18 cellular contexts compared by ENCODE assay signal in genomic region chr7:72334066-72334465, GRCh38.
A peak's percentile ranks its signal among the peaks of the same experiment; 100 is the strongest.
DNase-seq lines count a peak whose midpoint lies in the region; ATAC-seq, FAIRE-seq and TF ChIP-seq lines count a peak whose summit lies in the region.
"Had no signal": no experiment of that assay in that cellular context is flagged by ENCODE, and none has a peak within 500 bp of the region (broad histone marks: within the 10 kb centered on the region; RNA-seq: fewer than 3 reads in every experiment).

No MANE protein-coding gene starts in this region.

- H3K36me3 ChIP-seq in KMS-11 (ENCODE audit: insufficient read depth) (no peaks in the 10 kb centered on the region), K562 (ENCODE audit: control insufficient read depth, insufficient read depth, low read length) (no peaks in the 10 kb centered on the region), neural progenitor cell (no peaks in the 10 kb centered on the region), ascending aorta (no peaks in the 10 kb centered on the region)
- H3K36me3 ChIP-seq: esophagus squamous epithelium had no signal

- H3K9me3 Mint-ChIP-seq in neural progenitor cell: peaks cover 19% of the 10 kb centered on the region

- H3K27me3 ChIP-seq in KMS-11 (ENCODE audit: insufficient read depth, low read depth): no peaks in the 10 kb centered on the region
- peaks cover 2 to 21% of the 10 kb centered on the region in 2 experiments; a peak in 4 of 5 replicates for H3K27me3 ChIP-seq in K562 (ENCODE audit: control insufficient read depth in 2 of 2, insufficient read depth in 2 of 2, low read length in 2 of 2)
- peaks cover 53% of the 10 kb centered on the region for H3K27me3 ChIP-seq in neural progenitor cell
- no peaks in the 10 kb centered on the region for H3K27me3 ChIP-seq in ascending aorta

- peak overlapping the region; percentile 68 for H3K4me3 Mint-ChIP-seq in neural progenitor cell
- H3K4me3 Mint-ChIP-seq: activated CD4-positive, alpha-beta T cell treated with anti-CD3 and anti-CD28 coated beads, Interleukin-2, amount 10 ng/mL, durations not matched to agents 24 days and 14 days; T-helper 17 cell had no signal

- H4K20me1 ChIP-seq in KMS-11 (ENCODE audit: insufficient read depth): no peaks in the 10 kb centered on the region
- peaks cover 5% of the 10 kb centered on the region; the same call in 1 of the 2 replicates for H4K20me1 ChIP-seq in K562 (replicated peaks; ENCODE audit: control insufficient read depth, insufficient read depth, low read length)
- no peaks in the 10 kb centered on the region for H4K20me1 ChIP-seq in neural progenitor cell (ENCODE audit: low read depth)

- H3K79me2 ChIP-seq in KMS-11 (ENCODE audit: insufficient read depth, low read depth) (no peaks in the 10 kb centered on the region), K562 (ENCODE audit: control insufficient read depth, insufficient read depth, low read length) (no peaks in the 10 kb centered on the region), neural progenitor cell (ENCODE audit: low read depth) (no peaks in the 10 kb centered on the region)

- DNase-seq in DMS 273 (lab: John Stamatoyannopoulos, UW; ENCODE audit: unreplicated experiment) (peak; percentile 51), DMS 273 treated with DMSO at 0.1 percent for 48 hours (lab: John Stamatoyannopoulos, UW) (no peak), K562 (ENCODE audit: extremely low read depth in 1 of 4, low spot score in 3 of 4) (peak; percentile 23 to 42 (median 24)), neural progenitor cell (ENCODE audit: low spot score) (peak; percentile 44), SKM-1 treated with dmso at 0.1 percent for 144 hours (lab: John Stamatoyannopoulos, UW; ENCODE audit: unreplicated experiment) (no peak), ascending aorta (ENCODE audit: low spot score in 2 of 2) (no peak)
- DNase-seq: 8988T; activated CD4-positive, alpha-beta T cell treated with anti-CD3 and anti-CD28 coated beads, Interleukin-2, amount 10 ng/mL, durations not matched to agents 24 days and 14 days; activated T-cell treated with anti-CD3 and anti-CD28 coated beads, Interleukin-2, amount 50 U/mL, for 48 hours; esophagus squamous epithelium; hippocampal formation; NCI-H1105; stimulated activated naive CD4-positive, alpha-beta T cell; T-helper 17 cell had no signal

- no peaks in the 10 kb centered on the region for H3K9me1 ChIP-seq in K562 (ENCODE audit: control insufficient read depth, insufficient read depth, low read length)

- H3K27ac ChIP-seq in KMS-11 (no peak overlapping the region), K562 (ENCODE audit: extremely low read depth, low read depth, low read length) (no peak overlapping the region), neural progenitor cell (no peak overlapping the region), ascending aorta (no peak overlapping the region)
- H3K27ac ChIP-seq: esophagus squamous epithelium had no signal

- TF ChIP-seq CTCF in KMS-11 (conservative IDR thresholded peaks at IDR 0.05; ENCODE audit: low read depth, low read length) (0 out of 2 replicates have a peak, but pooled peaks have one; percentile 21), K562 (IDR thresholded peaks at IDR 0.05 in 2 of 3, conservative IDR thresholded peaks at IDR 0.05 in 1 of 3; ENCODE audit: insufficient read depth in 2 of 3, low read depth in 1 of 3, low read length in 3 of 3) (peak; percentile 50 to 60 (median 53); a peak in 5 of 6 replicates), neural progenitor cell (IDR thresholded peaks at IDR 0.05) (peak; percentile 68), ascending aorta (IDR thresholded peaks at IDR 0.05) (no peak)

- TF ChIP-seq RAD21 in K562 (CRISPR knock-in tag; conservative IDR thresholded peaks at IDR 0.05 in 1 of 2, IDR thresholded peaks at IDR 0.05 in 1 of 2): peak in 1 of 2 experiments; percentile 39; a peak in 2 of 4 replicates

- no peak for TF ChIP-seq POLR2A in K562 (conservative IDR thresholded peaks at IDR 0.05)

- POLR2A ChIA-PET in K562 (lab: Yijun Ruan, JAX): interaction anchor here (0.7 to 1.7 kb wide), 3 partner anchors 12 to 109 kb away, joined by 3 to 4 read pairs (median 3); no protein-coding TSS in a partner anchor

- no peak overlapping the region for H2AFZ ChIP-seq in KMS-11 (ENCODE audit: low read depth)
- no peak overlapping the region for H2AFZ ChIP-seq in K562 (ENCODE audit: low read depth, low read length)
- no peak overlapping the region for H2AFZ ChIP-seq in neural progenitor cell (replicated peaks)

- H3K27me3 Mint-ChIP-seq in neural progenitor cell (ENCODE audit: insufficient read depth, low read depth): peaks cover 40% of the 10 kb centered on the region

- H3K9ac ChIP-seq in KMS-11 (no peak overlapping the region), K562 (ENCODE audit: insufficient read depth in 1 of 2, low read depth in 2 of 2, low read length in 2 of 2) (no peak overlapping the region), neural progenitor cell (no peak overlapping the region)

- in situ Hi-C loops in K562 (cut with MboI): no loop called here

- BruUV-seq in K562 (replicated peaks; lab: Mats Ljungman, UMichigan): no TSS peak

- H3K4me1 ChIP-seq in KMS-11 (ENCODE audit: low read depth, poor library complexity, severe bottlenecking): no peaks in the 10 kb centered on the region
- peaks cover 0 to 22% of the 10 kb centered on the region in 2 experiments; a peak in 1 of 5 replicates for H3K4me1 ChIP-seq in K562 (replicated peaks in 1 of 2; ENCODE audit: control insufficient read depth in 2 of 2, insufficient read depth in 2 of 2, low read length in 2 of 2)
- peaks cover 17% of the 10 kb centered on the region for H3K4me1 ChIP-seq in neural progenitor cell
- no peaks in the 10 kb centered on the region for H3K4me1 ChIP-seq in ascending aorta

- peaks cover 7% of the 10 kb centered on the region for H3K4me1 Mint-ChIP-seq in neural progenitor cell
- H3K4me1 Mint-ChIP-seq: activated CD4-positive, alpha-beta T cell treated with anti-CD3 and anti-CD28 coated beads, Interleukin-2, amount 10 ng/mL, durations not matched to agents 24 days and 14 days; T-helper 17 cell had no signal

- H3K4me2 ChIP-seq in KMS-11 (no peak overlapping the region), K562 (ENCODE audit: insufficient read depth, low read length) (no peak overlapping the region), neural progenitor cell (no peak overlapping the region)

- H3K27ac Mint-ChIP-seq in neural progenitor cell: no peak overlapping the region
- H3K27ac Mint-ChIP-seq: activated CD4-positive, alpha-beta T cell treated with anti-CD3 and anti-CD28 coated beads, Interleukin-2, amount 10 ng/mL, durations not matched to agents 24 days and 14 days; T-helper 17 cell had no signal

- ATAC-seq in K562: peak; percentile 80
- ATAC-seq in HG02884 (IDR thresholded peaks at IDR 0.05; ENCODE audit: unreplicated experiment): no peak
- ATAC-seq: T-helper 17 cell had no signal

- 0% methylated on average over 6 of the region's 6 CpGs for WGBS in K562 (ENCODE audit: insufficient coverage, low coverage, missing lambda C conversion rate)

- peaks cover 11% of the 10 kb centered on the region for H3F3A ChIP-seq in neural progenitor cell (ENCODE audit: low read depth)

- CTCF ChIA-PET in K562 (lab: Yijun Ruan, JAX; ENCODE audit: low intra/inter-chr PET ratio): no interaction called here

- no peak overlapping the region for H3K4me3 ChIP-seq in KMS-11 (IDR thresholded peaks at IDR 0.05; ENCODE audit: insufficient read depth, low read depth, low read length)
- H3K4me3 ChIP-seq in K562: no peak overlapping the region
- no peak overlapping the region for H3K4me3 ChIP-seq in neural progenitor cell
- no peak overlapping the region for H3K4me3 ChIP-seq in ascending aorta
- H3K4me3 ChIP-seq: esophagus squamous epithelium, lung had no signal

- peaks cover 3% of the 10 kb centered on the region for H3K36me3 Mint-ChIP-seq in neural progenitor cell

- intact Hi-C loops in K562 (cut with micrococcal nuclease): loop anchor here (10.0 kb wide), 1 partner anchor 579 kb away; no protein-coding TSS in a partner anchor
- intact Hi-C loops in ascending aorta (cut with DNase I): no loop called here

- peak; percentile 79 for FAIRE-seq in K562 (lab: Jason Lieb, UNC)
- FAIRE-seq: colon had no signal

- no peak for TF ChIP-seq EP300 in K562 (IDR thresholded peaks at IDR 0.05; ENCODE audit: low read length)

- H3K9me3 ChIP-seq in K562 (replicated peaks; ENCODE audit: control insufficient read depth, insufficient read depth, low read depth, low read length) (no peaks in the 10 kb centered on the region), neural progenitor cell (ENCODE audit: low read depth) (no peaks in the 10 kb centered on the region), ascending aorta (no peaks in the 10 kb centered on the region)

TF ChIP-seq in K562, 482 proteins besides CTCF, POLR2A, EP300 and RAD21:
- TF ChIP-seq HDAC3 (IDR thresholded peaks at IDR 0.05; ENCODE audit: borderline replicate concordance, partially characterized antibody) (no peak), MITF (IDR thresholded peaks at IDR 0.05) (no peak), TEAD4 (IDR thresholded peaks at IDR 0.05; ENCODE audit: low read length) (no peak), TEAD4 (CRISPR knock-in tag; IDR thresholded peaks at IDR 0.05; ENCODE audit: borderline replicate concordance) (no peak), SMC3 (conservative IDR thresholded peaks at IDR 0.05; ENCODE audit: insufficient read depth, low read depth, low read length) (0 out of 2 replicates have a peak, but pooled peaks have one; percentile 10)

Comparison
In these comparisons a context has a peak if more than half of its experiments do, and no peak if none do; other contexts are left out.
1. DNase-seq: peak in DMS 273 (single experiment), K562 (4 of 4) and neural progenitor cell (single experiment); none in DMS 273 treated with DMSO at 0.1 percent for 48 hours (single experiment), SKM-1 treated with dmso at 0.1 percent for 144 hours (single experiment) and ascending aorta (0 of 2).
2. CTCF ChIP-seq: peak in KMS-11 (single experiment), K562 (3 of 3) and neural progenitor cell (single experiment); none in ascending aorta (0 of 3).